ENCODE assay signal across 1 cellular context in genomic region chr12:113758165-113758924, GRCh38.
TF ChIP-seq lines count a peak whose summit lies in the region.

No MANE protein-coding gene starts in this region.

TF ChIP-seq in K562, 482 proteins besides CTCF, POLR2A, EP300 and RAD21 (continued from another document):
- TF ChIP-seq RERE (CRISPR knock-in tag; IDR thresholded peaks at IDR 0.05; ENCODE audit: borderline replicate concordance) (no peak), SMARCA4 (IDR thresholded peaks at IDR 0.05) (0 out of 2 replicates have a peak, but pooled peaks have one; percentile 50), POLR2AphosphoS5 (IDR thresholded peaks at IDR 0.05; ENCODE audit: control insufficient read depth, insufficient read depth, low read depth, low read length) (no peak), ZNF224 (CRISPR knock-in tag; IDR thresholded peaks at IDR 0.05) (no peak), ETS2 (tag; IDR thresholded peaks at IDR 0.05; ENCODE audit: borderline replicate concordance, poor library complexity, severe bottlenecking) (no peak), RBM14 (IDR thresholded peaks at IDR 0.05; ENCODE audit: borderline replicate concordance, insufficient read depth, low read depth, low read length) (no peak), RNF2 (IDR thresholded peaks at IDR 0.05) (no peak), CREBBP (IDR thresholded peaks at IDR 0.05; ENCODE audit: low read depth, low read length) (no peak), ZNF277 (CRISPR knock-in tag; IDR thresholded peaks at IDR 0.05; ENCODE audit: borderline replicate concordance) (no peak), SP2 (IDR thresholded peaks at IDR 0.05; ENCODE audit: extremely low read depth, low read depth, low read length, poor library complexity, severe bottlenecking) (no peak)
- TF ChIP-seq, protein P1, sequence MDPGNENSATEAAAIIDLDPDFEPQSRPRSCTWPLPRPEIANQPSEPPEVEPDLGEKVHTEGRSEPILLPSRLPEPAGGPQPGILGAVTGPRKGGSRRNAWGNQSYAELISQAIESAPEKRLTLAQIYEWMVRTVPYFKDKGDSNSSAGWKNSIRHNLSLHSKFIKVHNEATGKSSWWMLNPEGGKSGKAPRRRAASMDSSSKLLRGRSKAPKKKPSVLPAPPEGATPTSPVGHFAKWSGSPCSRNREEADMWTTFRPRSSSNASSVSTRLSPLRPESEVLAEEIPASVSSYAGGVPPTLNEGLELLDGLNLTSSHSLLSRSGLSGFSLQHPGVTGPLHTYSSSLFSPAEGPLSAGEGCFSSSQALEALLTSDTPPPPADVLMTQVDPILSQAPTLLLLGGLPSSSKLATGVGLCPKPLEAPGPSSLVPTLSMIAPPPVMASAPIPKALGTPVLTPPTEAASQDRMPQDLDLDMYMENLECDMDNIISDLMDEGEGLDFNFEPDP (CRISPR knock-in tag; IDR thresholded peaks at IDR 0.05) = no peak
TF ChIP-seq in K562: peak in this region for 50.
